Comparison of ENCODE assay signal across 17 cellular contexts in genomic region chr5:67118050-67118620, GRCh38.
DNase-seq lines count a peak whose midpoint lies in the region; ATAC-seq and TF ChIP-seq lines count a peak whose summit lies in the region.
"Had no signal": no experiment of that assay in that cellular context is flagged by ENCODE, and none has a peak within 500 bp of the region (broad histone marks: within the 10 kb centered on the region; RNA-seq: fewer than 3 reads in every experiment).

No MANE protein-coding gene starts in this region.

- H3K4me3 ChIP-seq in Caco-2 (ENCODE audit: low read depth, low read length) (no peak overlapping the region), liver (ENCODE audit: low read depth in 1 of 3, low read length in 3 of 3) (no peak overlapping the region), vagina (no peak overlapping the region), mucosa of descending colon (no peak overlapping the region)
- H3K4me3 ChIP-seq: SK-N-MC had no signal

- intact Hi-C loops in Caco-2 (cut with micrococcal nuclease; ENCODE audit: unreplicated experiment) (no loop called here), vagina (cut with DNase I) (no loop called here), mucosa of descending colon (cut with DNase I, micrococcal nuclease) (no loop called here)

- no peak for DNase-seq in Caco-2
- DNase-seq in NCI-H82 treated with DMSO at 0.1 percent for 48 hours (lab: John Stamatoyannopoulos, UW; ENCODE audit: unreplicated experiment) = peak; percentile 38
- peak; percentile 62 for DNase-seq in amniotic epithelial cell (ENCODE audit: low read depth)
- no peak for DNase-seq in NCI-H748 (lab: John Stamatoyannopoulos, UW; ENCODE audit: unreplicated experiment)
- DNase-seq in vagina (ENCODE audit: extremely low spot score in 2 of 2) = no peak
- no peak for DNase-seq in mucosa of descending colon
- DNase-seq in activated CD4-positive, alpha-beta memory T cell treated with anti-CD3 and anti-CD28 coated beads, Interleukin-2, amount 10 ng/mL, durations not matched to agents 7 days and 5 days = no peak
- DNase-seq: C1 segment of cervical spinal cord, COR-L47, H9, MV-4-11, NCI-H1417 treated with DMSO at 0.1 percent for 48 hours, NCI-H1930, Right ventricle myocardium superior had no signal

- H3K4me1 ChIP-seq in Caco-2 (no peaks in the 10 kb centered on the region), liver (ENCODE audit: control insufficient read depth in 4 of 4, insufficient read depth in 4 of 4, low read length in 3 of 4) (peaks cover 0 to 4% (median 0%) of the 10 kb centered on the region in 4 donors), vagina (no peaks in the 10 kb centered on the region), mucosa of descending colon (ENCODE audit: low read depth) (no peaks in the 10 kb centered on the region)

- BruUV-seq in Caco-2 (replicated peaks; lab: Mats Ljungman, UMichigan) = no TSS peak

- 91% methylated on average over 4 of the region's 4 CpGs for whole genome bisulfite sequencing in liver

- H3K27me3 ChIP-seq in Caco-2 (replicated peaks; ENCODE audit: control insufficient read depth, insufficient read depth, low read length) (no peaks in the 10 kb centered on the region), liver (ENCODE audit: control insufficient read depth in 4 of 4, insufficient read depth in 4 of 4, low read length in 3 of 4) (no peaks in the 10 kb centered on the region), vagina (no peaks in the 10 kb centered on the region)

- ATAC-seq in mucosa of descending colon = no peak

- H3K9me3 ChIP-seq in Caco-2 (no peaks in the 10 kb centered on the region), liver (ENCODE audit: control insufficient read depth in 4 of 4, low read length in 3 of 4) (no peaks in the 10 kb centered on the region), vagina (no peaks in the 10 kb centered on the region), mucosa of descending colon (no peaks in the 10 kb centered on the region)

- H3K4me1 Mint-ChIP-seq in Caco-2 (ENCODE audit: low read depth, unreplicated experiment) = peaks cover 5% of the 10 kb centered on the region
- no peaks in the 10 kb centered on the region for H3K4me1 Mint-ChIP-seq in activated CD4-positive, alpha-beta memory T cell treated with anti-CD3 and anti-CD28 coated beads, Interleukin-2, amount 10 ng/mL, durations not matched to agents 7 days and 5 days

- H3K4me3 Mint-ChIP-seq in Caco-2 (ENCODE audit: unreplicated experiment) = no peak overlapping the region
- no peak overlapping the region for H3K4me3 Mint-ChIP-seq in activated CD4-positive, alpha-beta memory T cell treated with anti-CD3 and anti-CD28 coated beads, Interleukin-2, amount 10 ng/mL, durations not matched to agents 7 days and 5 days
- H3K4me3 Mint-ChIP-seq: H9 had no signal

- POLR2A ChIA-PET in Caco-2 (lab: Charles Lee) = no interaction called here
- POLR2A ChIA-PET in activated CD4-positive, alpha-beta memory T cell treated with anti-CD3 and anti-CD28 coated beads, Interleukin-2, amount 10 ng/mL, durations not matched to agents 7 days and 5 days (lab: Charles Lee) = no interaction called here

- H3K27ac Mint-ChIP-seq in Caco-2 (ENCODE audit: unreplicated experiment) = peak overlapping the region; percentile 42
- no peak overlapping the region for H3K27ac Mint-ChIP-seq in activated CD4-positive, alpha-beta memory T cell treated with anti-CD3 and anti-CD28 coated beads, Interleukin-2, amount 10 ng/mL, durations not matched to agents 7 days and 5 days

- no peaks in the 10 kb centered on the region for H3K36me3 ChIP-seq in Caco-2 (ENCODE audit: control insufficient read depth, insufficient read depth, low read length)
- peaks cover 0 to 28% (median 10%) of the 10 kb centered on the region in 4 donors for H3K36me3 ChIP-seq in liver (ENCODE audit: control insufficient read depth in 4 of 4, insufficient read depth in 3 of 4, low read depth in 1 of 4, low read length in 3 of 4)
- H3K36me3 ChIP-seq in vagina = peaks cover 0 to 6% of the 10 kb centered on the region in 2 donors
- H3K36me3 ChIP-seq in mucosa of descending colon (ENCODE audit: low read depth) = no peaks in the 10 kb centered on the region

- no peak overlapping the region for H3K9ac ChIP-seq in liver (ENCODE audit: low read depth in 1 of 2, low read length in 2 of 2)

- no peak overlapping the region for H3K27ac ChIP-seq in liver (ENCODE audit: low read depth in 1 of 2, low read length in 2 of 2)
- H3K27ac ChIP-seq in vagina = no peak overlapping the region
- H3K27ac ChIP-seq: HL-60, SK-N-MC had no signal

- H3K36me3 Mint-ChIP-seq in Caco-2 (ENCODE audit: insufficient read depth, unreplicated experiment) = peaks cover 40% of the 10 kb centered on the region
- peaks cover 42% of the 10 kb centered on the region for H3K36me3 Mint-ChIP-seq in activated CD4-positive, alpha-beta memory T cell treated with anti-CD3 and anti-CD28 coated beads, Interleukin-2, amount 10 ng/mL, durations not matched to agents 7 days and 5 days (ENCODE audit: low read depth)

- no peak for TF ChIP-seq POLR2A in vagina (IDR thresholded peaks at IDR 0.05)

- CTCF ChIA-PET in Caco-2 (lab: Charles Lee) = no interaction called here
- CTCF ChIA-PET in activated CD4-positive, alpha-beta memory T cell treated with anti-CD3 and anti-CD28 coated beads, Interleukin-2, amount 10 ng/mL, durations not matched to agents 7 days and 5 days (lab: Charles Lee) = no interaction called here

- TF ChIP-seq CTCF in Caco-2 (IDR thresholded peaks at IDR 0.05; ENCODE audit: insufficient read depth in 1 of 2, low read depth in 1 of 2, low read length in 1 of 2, severe bottlenecking in 1 of 2, unreplicated experiment in 1 of 2) (no peak), liver (IDR thresholded peaks at IDR 0.05; ENCODE audit: low read depth, low read length, missing input control) (no peak), vagina (IDR thresholded peaks at IDR 0.05) (no peak), mucosa of descending colon (IDR thresholded peaks at IDR 0.05) (no peak)

- no peaks in the 10 kb centered on the region for H3K27me3 Mint-ChIP-seq in Caco-2 (ENCODE audit: insufficient read depth, unreplicated experiment)
- no peaks in the 10 kb centered on the region for H3K27me3 Mint-ChIP-seq in activated CD4-positive, alpha-beta memory T cell treated with anti-CD3 and anti-CD28 coated beads, Interleukin-2, amount 10 ng/mL, durations not matched to agents 7 days and 5 days

- H3K9me3 Mint-ChIP-seq in Caco-2 (ENCODE audit: unreplicated experiment) = no peaks in the 10 kb centered on the region
- H3K9me3 Mint-ChIP-seq in activated CD4-positive, alpha-beta memory T cell treated with anti-CD3 and anti-CD28 coated beads, Interleukin-2, amount 10 ng/mL, durations not matched to agents 7 days and 5 days = no peaks in the 10 kb centered on the region
- H3K9me3 Mint-ChIP-seq: H9 had no signal

- no peak for TF ChIP-seq RAD21 in liver (IDR thresholded peaks at IDR 0.05)

TF ChIP-seq in liver, 16 proteins besides CTCF, POLR2A, EP300 and RAD21:
- TF ChIP-seq TAF1 (conservative IDR thresholded peaks at IDR 0.05) = no peak
- peak; percentile 27 for TF ChIP-seq ATF3 (IDR thresholded peaks at IDR 0.05)

Comparison
In these comparisons a context has a peak if more than half of its experiments do, and no peak if none do; other contexts are left out.
1. DNase-seq: peak in NCI-H82 treated with DMSO at 0.1 percent for 48 hours (single experiment) and amniotic epithelial cell (single experiment); none in Caco-2 (0 of 2), NCI-H748 (single experiment), vagina (0 of 2), mucosa of descending colon (0 of 3) and activated CD4-positive, alpha-beta memory T cell treated with anti-CD3 and anti-CD28 coated beads, Interleukin-2, amount 10 ng/mL, durations not matched to agents 7 days and 5 days (single experiment).